ENCODE assay signal across 15 cellular contexts in genomic region chr2:175698076-175698475, GRCh38.
DNase-seq lines count a peak whose midpoint lies in the region; ATAC-seq and TF ChIP-seq lines count a peak whose summit lies in the region.
"Had no signal": no experiment of that assay in that cellular context is flagged by ENCODE, and none has a peak within 500 bp of the region (broad histone marks: within the 10 kb centered on the region; RNA-seq: fewer than 3 reads in every experiment).

No MANE protein-coding gene starts in this region.

- no peak overlapping the region for H3K9ac ChIP-seq in DND-41 (ENCODE audit: low read depth, low read length)
- H3K9ac ChIP-seq: SK-N-SH had no signal

- BruUV-seq in OCI-LY7 (replicated peaks; lab: Mats Ljungman, UMichigan): no TSS peak

- DNase-seq in DMS 273 (lab: John Stamatoyannopoulos, UW; ENCODE audit: unreplicated experiment): peak; percentile 53
- DNase-seq in DND-41: peak; percentile 4
- DNase-seq in NCI-H2196 (lab: John Stamatoyannopoulos, UW; ENCODE audit: unreplicated experiment): peak; percentile 56
- DNase-seq in epithelial cell of proximal tubule (ENCODE audit: low read depth): peak; percentile 6
- DNase-seq in NOMO-1 treated with dmso at 0.1 percent for 144 hours (lab: John Stamatoyannopoulos, UW; ENCODE audit: unreplicated experiment): no peak
- no peak for DNase-seq in NCI-H82 treated with DMSO at 0.1 percent for 48 hours (lab: John Stamatoyannopoulos, UW; ENCODE audit: unreplicated experiment)
- no peak for DNase-seq in activated CD4-positive, alpha-beta T cell treated with anti-CD3 and anti-CD28 coated beads for 48 hours
- no peak for DNase-seq in OCI-LY7 (ENCODE audit: low spot score)
- DNase-seq: ACHN, NCI-H2107, NCI-H526 treated with DMSO at 0.1 percent for 48 hours, SK-N-SH had no signal

- no peak overlapping the region for H3K4me3 ChIP-seq in DND-41 (ENCODE audit: low read depth in 1 of 2, low read length in 2 of 2)
- H3K4me3 ChIP-seq in epithelial cell of proximal tubule (ENCODE audit: low read depth, low read length): no peak overlapping the region
- no peak overlapping the region for H3K4me3 ChIP-seq in OCI-LY7 (ENCODE audit: low read depth, low read length, poor library complexity, severe bottlenecking)
- H3K4me3 ChIP-seq: HAP-1, K562 had no signal

- POLR2A ChIA-PET in OCI-LY7 (lab: Charles Lee): no interaction called here

- H3K36me3 ChIP-seq in DND-41 (ENCODE audit: insufficient read depth, low read length) (no peaks in the 10 kb centered on the region), OCI-LY7 (ENCODE audit: insufficient read depth, low read length) (no peaks in the 10 kb centered on the region)
- H3K36me3 ChIP-seq: HAP-1 had no signal

- peaks cover 2% of the 10 kb centered on the region for H3K27me3 ChIP-seq in DND-41 (ENCODE audit: insufficient read depth, low read length, poor library complexity)

- intact Hi-C loops in OCI-LY7 (cut with micrococcal nuclease; ENCODE audit: unreplicated experiment): no loop called here

- CTCF ChIA-PET in OCI-LY7 (lab: Charles Lee; ENCODE audit: unreplicated experiment): no interaction called here

- H3K4me1 ChIP-seq in DND-41 (ENCODE audit: insufficient read depth, low read length) (no peaks in the 10 kb centered on the region), OCI-LY7 (ENCODE audit: insufficient read depth, low read length, poor library complexity, severe bottlenecking) (no peaks in the 10 kb centered on the region)
- H3K4me1 ChIP-seq: HAP-1 had no signal

- no peak for ATAC-seq in DND-41 (ENCODE audit: insufficient read depth, low read depth)
- ATAC-seq: K562, Right ventricle myocardium inferior had no signal

- H3K79me2 ChIP-seq in DND-41 (ENCODE audit: insufficient read depth, low read length) (no peaks in the 10 kb centered on the region), OCI-LY7 (ENCODE audit: insufficient read depth, low read depth, low read length) (no peaks in the 10 kb centered on the region)

- no peaks in the 10 kb centered on the region for H3K9me3 ChIP-seq in DND-41 (ENCODE audit: insufficient read depth, low read length, severe bottlenecking)
- H3K9me3 ChIP-seq in OCI-LY7 (ENCODE audit: low read length): no peaks in the 10 kb centered on the region
- H3K9me3 ChIP-seq: HAP-1, SK-N-SH had no signal

- H3K4me2 ChIP-seq in DND-41 (ENCODE audit: insufficient read depth, low read length): no peak overlapping the region
- no peak overlapping the region for H3K4me2 ChIP-seq in OCI-LY7 (ENCODE audit: low read length)
- H3K4me2 ChIP-seq: SK-N-SH had no signal

- H3K9me2 ChIP-seq in OCI-LY7 (ENCODE audit: insufficient read depth, low read length): no peaks in the 10 kb centered on the region
- H3K9me2 ChIP-seq: SK-N-SH had no signal

- H3K27ac ChIP-seq in DND-41 (ENCODE audit: low read length) (no peak overlapping the region), OCI-LY7 (ENCODE audit: low read depth, low read length, poor library complexity, severe bottlenecking) (no peak overlapping the region)

- TF ChIP-seq CTCF in DND-41 (IDR thresholded peaks at IDR 0.05; ENCODE audit: borderline replicate concordance, extremely low read depth, low read length, poor library complexity, severe bottlenecking): no peak
- no peak for TF ChIP-seq CTCF in epithelial cell of proximal tubule (conservative IDR thresholded peaks at IDR 0.05; ENCODE audit: low read depth, low read length)
- TF ChIP-seq CTCF in OCI-LY7 (conservative IDR thresholded peaks at IDR 0.05; ENCODE audit: low read length): no peak

- H2AFZ ChIP-seq in DND-41 (ENCODE audit: low read depth, low read length) (no peak overlapping the region), OCI-LY7 (ENCODE audit: low read length) (no peak overlapping the region)

- H4K20me1 ChIP-seq in DND-41 (ENCODE audit: insufficient read depth, low read length): no peaks in the 10 kb centered on the region
- no peaks in the 10 kb centered on the region for H4K20me1 ChIP-seq in OCI-LY7 (ENCODE audit: insufficient read depth, low read length)

Comparison
In these comparisons a context has a peak if more than half of its experiments do, and no peak if none do; other contexts are left out.
1. DNase-seq: peak in DMS 273 (single experiment), DND-41 (single experiment), NCI-H2196 (single experiment) and epithelial cell of proximal tubule (single experiment); none in NOMO-1 treated with dmso at 0.1 percent for 144 hours (single experiment), NCI-H82 treated with DMSO at 0.1 percent for 48 hours (single experiment), activated CD4-positive, alpha-beta T cell treated with anti-CD3 and anti-CD28 coated beads for 48 hours (single experiment) and OCI-LY7 (single experiment).